In the genomic region with DNA sequence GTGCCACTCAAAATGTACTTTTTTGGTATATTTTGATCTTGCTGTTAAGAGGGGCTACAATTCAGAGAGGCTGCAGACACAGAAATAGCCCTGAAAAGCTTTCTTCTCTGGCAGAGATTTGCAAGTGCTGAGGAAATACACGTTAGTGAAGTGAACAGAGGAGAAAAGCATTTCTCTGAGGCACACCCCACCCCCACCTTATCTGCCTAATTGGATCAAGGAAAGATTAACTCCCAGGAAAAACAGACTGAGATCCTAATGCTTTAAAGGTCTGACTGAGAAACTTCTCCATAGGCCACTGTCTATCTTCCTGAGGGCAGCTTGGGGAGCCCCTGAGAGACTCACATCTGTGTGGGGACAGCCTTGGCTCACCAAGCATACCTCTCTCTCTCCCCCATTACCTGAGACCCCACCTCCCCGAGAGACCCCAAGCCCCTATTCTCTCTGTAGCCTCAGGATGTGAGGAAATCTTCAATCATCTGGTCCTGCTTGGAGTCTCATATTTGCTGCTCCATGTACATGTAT, we compare ENCODE assay signal across 19 cellular contexts. TPM values are rescaled to one million over a fixed set of nuclear protein-coding genes. Genes with fewer than 3 reads are reported as not detected.
"Had no signal": no experiment of that assay in that cellular context is flagged by ENCODE, and none has a peak within 500 bp of the region (broad histone marks: within the 10 kb centered on the region; RNA-seq: fewer than 3 reads in every experiment).

No MANE protein-coding gene starts in this region.

- DNase-seq: activated CD4-positive, alpha-beta T cell treated with anti-CD3 and anti-CD28 coated beads for 1 hour; activated gamma-delta T cell treated with Interleukin-2 at 50 U/mL for 16 hours; adrenal gland; effector CD8-positive, alpha-beta T cell; foreskin fibroblast; midbrain; ovary; stimulated activated CD4-positive, alpha-beta T cell treated with anti-CD3 and anti-CD28 coated beads, Interleukin-4, amount 100 ng/mL, for 24 hours; testis; WERI-Rb-1 had no signal

- H3K9me3 Mint-ChIP-seq: activated naive CD4-positive, alpha-beta T cell treated with anti-CD3 and anti-CD28 coated beads, Interleukin-2, amount 50 U/mL, for 72 hours; activated T-helper 1 cell treated with anti-CD3 and anti-CD28 coated beads, Interleukin-12 subunit alpha, Interleukin-12 subunit beta, Interleukin-2, Interleukin-4 antibody, amounts not matched to agents 30 ng/mL and 10 ng/mL and 1 ng/mL, durations not matched to agents 14 hours and 24 hours and 36 hours; dendritic cell treated with granulocyte-macrophage colony-stimulating factor and Interleukin-4, amounts not matched to agents 40 ng/mL and 50 ng/mL, for 4 days; stimulated activated effector memory CD8-positive, alpha-beta T cell treated with anti-CD3 and anti-CD28 coated beads, Interleukin-12 subunit alpha, Interleukin-12 subunit beta, amount 100 ng/mL, for 72 hours; type B pancreatic cell had no signal

- H3K9me3 ChIP-seq: adrenal gland, ovary, testis had no signal

- H3K27ac Mint-ChIP-seq: activated naive CD4-positive, alpha-beta T cell treated with anti-CD3 and anti-CD28 coated beads, Interleukin-2, amount 50 U/mL, for 72 hours; activated T-helper 1 cell treated with anti-CD3 and anti-CD28 coated beads, Interleukin-12 subunit alpha, Interleukin-12 subunit beta, Interleukin-2, Interleukin-4 antibody, amounts not matched to agents 30 ng/mL and 10 ng/mL and 1 ng/mL, durations not matched to agents 14 hours and 24 hours and 36 hours; dendritic cell treated with granulocyte-macrophage colony-stimulating factor and Interleukin-4, amounts not matched to agents 40 ng/mL and 50 ng/mL, for 4 days; stimulated activated effector memory CD8-positive, alpha-beta T cell treated with anti-CD3 and anti-CD28 coated beads, Interleukin-12 subunit alpha, Interleukin-12 subunit beta, amount 100 ng/mL, for 72 hours; type B pancreatic cell had no signal

- H3K27me3 ChIP-seq: adrenal gland, ovary, testis had no signal

- H3K27me3 Mint-ChIP-seq: dendritic cell treated with granulocyte-macrophage colony-stimulating factor and Interleukin-4, amounts not matched to agents 40 ng/mL and 50 ng/mL, for 4 days; type B pancreatic cell had no signal

- H3K4me1 ChIP-seq: adrenal gland, testis had no signal

- H3K4me3 ChIP-seq: adrenal gland, ovary, testis had no signal

- H3K36me3 ChIP-seq: adrenal gland, ovary, WERI-Rb-1 had no signal

- H3K4me1 Mint-ChIP-seq: stimulated activated effector memory CD8-positive, alpha-beta T cell treated with anti-CD3 and anti-CD28 coated beads, Interleukin-12 subunit alpha, Interleukin-12 subunit beta, amount 100 ng/mL, for 72 hours had no signal

- ATAC-seq: activated naive CD4-positive, alpha-beta T cell treated with anti-CD3 and anti-CD28 coated beads, Interleukin-2, amount 50 U/mL, for 72 hours; left lobe of liver; sciatic nerve; stimulated activated effector memory CD8-positive, alpha-beta T cell treated with anti-CD3 and anti-CD28 coated beads, Interleukin-12 subunit alpha, Interleukin-12 subunit beta, amount 100 ng/mL, for 72 hours had no signal

- H3K4me3 Mint-ChIP-seq: activated T-helper 1 cell treated with anti-CD3 and anti-CD28 coated beads, Interleukin-12 subunit alpha, Interleukin-12 subunit beta, Interleukin-2, Interleukin-4 antibody, amounts not matched to agents 30 ng/mL and 10 ng/mL and 1 ng/mL, durations not matched to agents 14 hours and 24 hours and 36 hours; dendritic cell treated with granulocyte-macrophage colony-stimulating factor and Interleukin-4, amounts not matched to agents 40 ng/mL and 50 ng/mL, for 4 days; stimulated activated effector memory CD8-positive, alpha-beta T cell treated with anti-CD3 and anti-CD28 coated beads, Interleukin-12 subunit alpha, Interleukin-12 subunit beta, amount 100 ng/mL, for 72 hours; type B pancreatic cell had no signal

- H3K36me3 Mint-ChIP-seq: activated naive CD4-positive, alpha-beta T cell treated with anti-CD3 and anti-CD28 coated beads, Interleukin-2, amount 50 U/mL, for 72 hours; stimulated activated effector memory CD8-positive, alpha-beta T cell treated with anti-CD3 and anti-CD28 coated beads, Interleukin-12 subunit alpha, Interleukin-12 subunit beta, amount 100 ng/mL, for 72 hours; type B pancreatic cell had no signal

- FAIRE-seq: islet of Langerhans had no signal

- H3K27ac ChIP-seq: adrenal gland, ovary, testis, WERI-Rb-1 had no signal

RNA-seq across cellular contexts. Expression of a gene that starts 14.8 kb away (rescaled TPM):
- total RNA-seq: activated CD8-positive, alpha-beta memory T cell treated with anti-CD3 and anti-CD28 coated beads for 36 hours had no signal
